In genomic region chr1:206014591-206014990, GRCh38 we compare ENCODE assay signal across 16 cellular contexts. TPM values are rescaled to one million over a fixed set of nuclear protein-coding genes. Genes with fewer than 3 reads are reported as not detected.
DNase-seq lines count a peak whose midpoint lies in the region.
"Had no signal": no experiment of that assay in that cellular context is flagged by ENCODE, and none has a peak within 500 bp of the region (broad histone marks: within the 10 kb centered on the region; RNA-seq: fewer than 3 reads in every experiment).

No MANE protein-coding gene starts in this region.

- no peak overlapping the region for H3K14ac ChIP-seq in trophoblast cell (ENCODE audit: low read length)

- no peak overlapping the region for H4K8ac ChIP-seq in trophoblast cell (ENCODE audit: low read depth, low read length)

- no peak overlapping the region for H3K4me3 ChIP-seq in trophoblast cell (ENCODE audit: low read depth, low read length)
- H3K4me3 ChIP-seq: BLaER1 had no signal

- no peak overlapping the region for H3K4ac ChIP-seq in trophoblast cell (ENCODE audit: low read depth, low read length)

- H4K91ac ChIP-seq in trophoblast cell (ENCODE audit: low read depth, low read length), result no peak overlapping the region

- peaks cover 28% of the 10 kb centered on the region for H3K4me1 Mint-ChIP-seq in activated CD4-positive, alpha-beta T cell treated with anti-CD3 and anti-CD28 coated beads, Interleukin-2, amount 10 ng/mL, durations not matched to agents 7 days and 5 days
- peaks cover 65% of the 10 kb centered on the region for H3K4me1 Mint-ChIP-seq in dendritic cell treated with granulocyte-macrophage colony-stimulating factor and Interleukin-4, amounts not matched to agents 40 ng/mL and 50 ng/mL, for 4 days (ENCODE audit: low read depth)

- H3K23ac ChIP-seq in trophoblast cell (ENCODE audit: low read length), result no peak overlapping the region

- no peak overlapping the region for H3K18ac ChIP-seq in trophoblast cell (ENCODE audit: low read length)

- H3K36me3 ChIP-seq in trophoblast cell (ENCODE audit: control insufficient read depth in 1 of 2, insufficient read depth in 2 of 2, low read length in 2 of 2), result no peaks in the 10 kb centered on the region
- H3K36me3 ChIP-seq: BLaER1 had no signal

- H3K79me2 ChIP-seq in trophoblast cell (ENCODE audit: control insufficient read depth, insufficient read depth, low read length, poor library complexity), result no peaks in the 10 kb centered on the region

- no peak overlapping the region for H3K4me2 ChIP-seq in trophoblast cell (ENCODE audit: low read length)
- H3K4me2 ChIP-seq: BLaER1 had no signal

- H2BK12ac ChIP-seq in trophoblast cell (ENCODE audit: low read length), result no peak overlapping the region

- no peak overlapping the region for H2BK120ac ChIP-seq in trophoblast cell (ENCODE audit: insufficient read depth, low read length, poor library complexity)

- no peaks in the 10 kb centered on the region for H3K9me3 Mint-ChIP-seq in activated CD4-positive, alpha-beta T cell treated with anti-CD3 and anti-CD28 coated beads, Interleukin-2, amount 10 ng/mL, durations not matched to agents 7 days and 5 days
- no peaks in the 10 kb centered on the region for H3K9me3 Mint-ChIP-seq in dendritic cell treated with granulocyte-macrophage colony-stimulating factor and Interleukin-4, amounts not matched to agents 40 ng/mL and 50 ng/mL, for 4 days
- H3K9me3 Mint-ChIP-seq: CD4-positive, CD25-positive, alpha-beta regulatory T cell had no signal

- no CpG with 5 or more reads among the region's 5 CpGs for WGBS in trophoblast cell (ENCODE audit: extremely low coverage, insufficient coverage, insufficient read length)

- no peak overlapping the region for H2AFZ ChIP-seq in trophoblast cell (ENCODE audit: insufficient read depth, low read length, poor library complexity)

- H3K4me3 Mint-ChIP-seq in activated CD4-positive, alpha-beta T cell treated with anti-CD3 and anti-CD28 coated beads, Interleukin-2, amount 10 ng/mL, durations not matched to agents 7 days and 5 days, result no peak overlapping the region
- no peak overlapping the region for H3K4me3 Mint-ChIP-seq in dendritic cell treated with granulocyte-macrophage colony-stimulating factor and Interleukin-4, amounts not matched to agents 40 ng/mL and 50 ng/mL, for 4 days
- H3K4me3 Mint-ChIP-seq: CD4-positive, CD25-positive, alpha-beta regulatory T cell; H9 had no signal

- no peaks in the 10 kb centered on the region for H3K36me3 Mint-ChIP-seq in activated CD4-positive, alpha-beta T cell treated with anti-CD3 and anti-CD28 coated beads, Interleukin-2, amount 10 ng/mL, durations not matched to agents 7 days and 5 days (ENCODE audit: low read depth)
- H3K36me3 Mint-ChIP-seq in dendritic cell treated with granulocyte-macrophage colony-stimulating factor and Interleukin-4, amounts not matched to agents 40 ng/mL and 50 ng/mL, for 4 days (ENCODE audit: low read depth), result no peaks in the 10 kb centered on the region
- H3K36me3 Mint-ChIP-seq: CD4-positive, CD25-positive, alpha-beta regulatory T cell had no signal

- CTCF ChIA-PET in activated CD4-positive, alpha-beta T cell treated with anti-CD3 and anti-CD28 coated beads, Interleukin-2, amount 10 ng/mL, durations not matched to agents 7 days and 5 days (lab: Charles Lee), result interaction anchor here (1.4 kb wide), 1 partner anchor 35 kb away, joined by 3 read pairs; no protein-coding TSS in a partner anchor

- H3K27ac ChIP-seq in trophoblast cell (ENCODE audit: low read depth, low read length), result no peak overlapping the region
- H3K27ac ChIP-seq: 22Rv1, BLaER1 had no signal

- POLR2A ChIA-PET in activated CD4-positive, alpha-beta T cell treated with anti-CD3 and anti-CD28 coated beads, Interleukin-2, amount 10 ng/mL, durations not matched to agents 7 days and 5 days (lab: Charles Lee), result no interaction called here

- H2BK5ac ChIP-seq in trophoblast cell (ENCODE audit: low read depth, low read length, poor library complexity), result peak overlapping the region; percentile 23

- DNase-seq in activated CD4-positive, alpha-beta T cell treated with anti-CD3 and anti-CD28 coated beads, Interleukin-2, amount 10 ng/mL, durations not matched to agents 7 days and 5 days, result no peak
- no peak for DNase-seq in activated CD4-positive, alpha-beta T cell treated with anti-CD3 and anti-CD28 coated beads for 1 hour
- DNase-seq in trophoblast cell (no peak), DMS79 treated with DMSO at 0.1 percent for 48 hours (lab: John Stamatoyannopoulos, UW) (no peak), iPS-NIHi11 (ENCODE audit: low spot score) (no peak), NCI-H1694 (lab: John Stamatoyannopoulos, UW) (no peak)
- DNase-seq: Calu3; CD4-positive, CD25-positive, alpha-beta regulatory T cell; DMS79; EL; GOT3; H9 had no signal

- peaks cover 7% of the 10 kb centered on the region for H3K9me3 ChIP-seq in trophoblast cell (ENCODE audit: insufficient read depth, low read depth, low read length)
- H3K9me3 ChIP-seq: BLaER1 had no signal

- peaks cover 0 to 7% of the 10 kb centered on the region in 2 experiments for H3K4me1 ChIP-seq in trophoblast cell (ENCODE audit: control insufficient read depth in 1 of 2, insufficient read depth in 2 of 2, low read length in 2 of 2)

- no peak overlapping the region for H3K9ac ChIP-seq in trophoblast cell (ENCODE audit: low read length)
- H3K9ac ChIP-seq: BLaER1 had no signal

- H3K27me3 Mint-ChIP-seq in activated CD4-positive, alpha-beta T cell treated with anti-CD3 and anti-CD28 coated beads, Interleukin-2, amount 10 ng/mL, durations not matched to agents 7 days and 5 days, result peaks cover 13% of the 10 kb centered on the region
- no peaks in the 10 kb centered on the region for H3K27me3 Mint-ChIP-seq in dendritic cell treated with granulocyte-macrophage colony-stimulating factor and Interleukin-4, amounts not matched to agents 40 ng/mL and 50 ng/mL, for 4 days

- H3K27me3 ChIP-seq in trophoblast cell (ENCODE audit: insufficient read depth, low read length), result no peaks in the 10 kb centered on the region
- H3K27me3 ChIP-seq: BLaER1 had no signal

- H3K27ac Mint-ChIP-seq in activated CD4-positive, alpha-beta T cell treated with anti-CD3 and anti-CD28 coated beads, Interleukin-2, amount 10 ng/mL, durations not matched to agents 7 days and 5 days, result peak overlapping the region; percentile 16
- H3K27ac Mint-ChIP-seq in dendritic cell treated with granulocyte-macrophage colony-stimulating factor and Interleukin-4, amounts not matched to agents 40 ng/mL and 50 ng/mL, for 4 days, result peak overlapping the region; percentile 37
- H3K27ac Mint-ChIP-seq: CD4-positive, CD25-positive, alpha-beta regulatory T cell; H9 had no signal

- intact Hi-C loops in dendritic cell treated with granulocyte-macrophage colony-stimulating factor and Interleukin-4, amounts not matched to agents 40 ng/mL and 50 ng/mL, for 4 days (cut with micrococcal nuclease), result no loop called here

- no peak overlapping the region for H4K12ac ChIP-seq in trophoblast cell (ENCODE audit: low read depth, low read length)

- H3K79me1 ChIP-seq in trophoblast cell (ENCODE audit: low read length), result peaks cover 6% of the 10 kb centered on the region

- no peak overlapping the region for H2AK5ac ChIP-seq in trophoblast cell (ENCODE audit: low read length)

RNA-seq across cellular contexts. Expression of gene CTSE, which starts 9.1 kb away (rescaled TPM):
- total RNA-seq in activated CD4-positive, alpha-beta T cell treated with anti-CD3 and anti-CD28 coated beads, Interleukin-2, amount 10 ng/mL, durations not matched to agents 7 days and 5 days, result not detected
- polyA plus RNA-seq in trophoblast cell (2013), result 0.73 and 0.93 TPM in 2 replicates
- total RNA-seq: CD4-positive, CD25-positive, alpha-beta regulatory T cell; H9 had no signal
- polyA plus RNA-seq: CD4-positive, CD25-positive, alpha-beta regulatory T cell had no signal

RNA-seq across cellular contexts. Expression of gene RAB7B, which starts 11.4 kb away (rescaled TPM):
- not detected for total RNA-seq in activated CD4-positive, alpha-beta T cell treated with anti-CD3 and anti-CD28 coated beads, Interleukin-2, amount 10 ng/mL, durations not matched to agents 7 days and 5 days
- 2.4 and 2.6 TPM in 2 replicates for polyA plus RNA-seq in trophoblast cell (2013)
- total RNA-seq: CD4-positive, CD25-positive, alpha-beta regulatory T cell had no signal
- polyA plus RNA-seq: CD4-positive, CD25-positive, alpha-beta regulatory T cell had no signal

RNA-seq across cellular contexts. Expression of gene RHEX, which starts 38.4 kb away (rescaled TPM):
- not detected for total RNA-seq in activated CD4-positive, alpha-beta T cell treated with anti-CD3 and anti-CD28 coated beads, Interleukin-2, amount 10 ng/mL, durations not matched to agents 7 days and 5 days
- polyA plus RNA-seq in trophoblast cell (2013), result not detected in 2 replicates
- total RNA-seq: A673; CD4-positive, CD25-positive, alpha-beta regulatory T cell; H9 had no signal
- polyA plus RNA-seq: CD4-positive, CD25-positive, alpha-beta regulatory T cell had no signal
